In the genomic region with DNA sequence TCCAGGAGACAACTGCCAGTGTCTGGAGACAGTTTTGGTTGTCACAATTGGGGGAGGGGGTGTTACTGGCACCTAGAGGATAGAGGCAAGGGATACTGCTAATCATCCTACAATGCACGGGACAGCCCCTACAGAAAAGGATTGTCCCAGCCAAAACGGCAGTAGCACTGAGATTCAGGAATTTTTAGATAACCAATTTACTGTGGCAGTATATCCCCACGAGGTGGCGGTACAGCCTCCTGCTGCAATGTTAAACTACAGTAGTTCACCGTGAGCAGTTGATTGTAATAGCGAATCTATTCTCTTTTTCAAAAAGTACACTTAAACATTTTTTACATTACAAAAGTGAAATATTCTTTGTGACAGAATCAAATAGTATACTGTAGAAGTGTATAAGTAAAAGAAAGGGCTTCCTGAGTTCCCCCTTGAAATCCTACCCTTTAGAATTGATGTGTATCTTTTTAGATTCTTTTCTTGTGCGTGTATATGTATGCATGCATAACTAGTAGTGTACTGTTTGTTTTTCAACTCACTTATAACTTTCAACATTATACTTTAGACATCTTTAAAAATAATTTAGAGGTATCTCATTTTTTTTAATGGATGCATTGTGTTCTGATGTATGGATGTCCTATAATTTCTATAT, we compare ENCODE assay signal across 8 cellular contexts. TPM values are rescaled to one million over a fixed set of nuclear protein-coding genes. Genes with fewer than 3 reads are reported as not detected.
DNase-seq lines count a peak whose midpoint lies in the region; TF ChIP-seq lines count a peak whose summit lies in the region.
"Not testable (repeated sequence)": the region's sequence is repeated elsewhere in the genome, so short reads cannot be mapped to it uniquely, and the experiment has no call there.

No MANE protein-coding gene starts in this region.

- not testable (repeated sequence) for H3K4me1 ChIP-seq in H9 (ENCODE audit: insufficient read depth, low read length); adrenal gland (replicated peaks in 1 of 2)

- H2AK5ac ChIP-seq in H9 (ENCODE audit: insufficient read length, low read length) = not testable (repeated sequence)

- H2BK20ac ChIP-seq in H9 (ENCODE audit: low read depth, low read length, poor library complexity, severe bottlenecking) = not testable (repeated sequence)

- DNase-seq in AG09319 (ENCODE audit: extremely low read depth, low read depth) = peak; percentile 8
- peak; percentile 61 for DNase-seq in H9
- DNase-seq in NCI-H460 (ENCODE audit: extremely low read depth, low read depth) = peak; percentile 50
- peak; percentile 59 for DNase-seq in WERI-Rb-1
- peak; percentile 62 to 91 (median 81) for DNase-seq in adrenal gland
- DNase-seq in fibroblast of the conjunctiva (ENCODE audit: low read depth) = peak; percentile 43
- DNase-seq in myocyte (ENCODE audit: low read depth) = peak; percentile 62
- DNase-seq in stimulated activated CD4-positive, alpha-beta T cell treated with anti-CD3 and anti-CD28 coated beads, TNF-alpha, amount 100 ng/mL, for 24 hours (ENCODE audit: low read depth in 3 of 3) = peak; percentile 42 to 48 (median 45)

- H3K23ac ChIP-seq in H9 (ENCODE audit: insufficient read length, low read depth, low read length) = not testable (repeated sequence)

- not testable (repeated sequence) for H3K4me2 ChIP-seq in H9 (ENCODE audit: insufficient read depth, insufficient read length, low read length)

- not testable (repeated sequence) for H3K56ac ChIP-seq in H9 (ENCODE audit: insufficient read length, low read depth, low read length)

- not testable (repeated sequence) for H4K8ac ChIP-seq in H9 (replicated peaks; ENCODE audit: insufficient read length, low read depth, low read length)

- H3K4me3 Mint-ChIP-seq in H9 = not testable (repeated sequence)

- not testable (repeated sequence) for H3K9me3 ChIP-seq in H9 (ENCODE audit: control insufficient read depth, low read depth, low read length); WERI-Rb-1 (ENCODE audit: severe bottlenecking); adrenal gland (replicated peaks in 1 of 3)

- not testable (repeated sequence) for H3K9me3 Mint-ChIP-seq in H9

- not testable (repeated sequence) for H3K4me1 Mint-ChIP-seq in H9

- not testable (repeated sequence) for H2BK5ac ChIP-seq in H9 (ENCODE audit: insufficient read length, low read length)

- H3K79me2 ChIP-seq in H9 (ENCODE audit: insufficient read depth, low read length) = not testable (repeated sequence)

- H2AFZ ChIP-seq in H9 (ENCODE audit: low read length) = not testable (repeated sequence)

- not testable (repeated sequence) for H2BK15ac ChIP-seq in H9 (ENCODE audit: low read depth, low read length)

- not testable (repeated sequence) for H3K36me3 ChIP-seq in WERI-Rb-1; adrenal gland (replicated peaks in 1 of 2)

- no CpG with 5 or more reads among the region's 7 CpGs for WGBS in H9 (ENCODE audit: extremely low coverage, insufficient read length, low lambda C conversion rate)
- 9 to 13% (median 12%) methylated on average over 6 to 7 of the region's 7 CpGs for WGBS in adrenal gland, 4 donors

- intact Hi-C loops in adrenal gland (cut with DNase I) = not testable (repeated sequence)

- not testable (repeated sequence) for H3K23me2 ChIP-seq in H9 (ENCODE audit: insufficient read length, low read depth, low read length, poor library complexity, severe bottlenecking)

- not testable (repeated sequence) for H4K91ac ChIP-seq in H9 (ENCODE audit: insufficient read length, low read depth, low read length)

- not testable (repeated sequence) for H3K18ac ChIP-seq in H9 (ENCODE audit: insufficient read length, low read depth, low read length)

- not testable (repeated sequence) for H2BK120ac ChIP-seq in H9 (ENCODE audit: low read depth, low read length, poor library complexity, severe bottlenecking)

- H3K27me3 Mint-ChIP-seq in H9 (ENCODE audit: low read depth) = not testable (repeated sequence)

- H4K20me1 ChIP-seq in H9 (ENCODE audit: control insufficient read depth, insufficient read depth, insufficient read length) = not testable (repeated sequence)

- not testable (repeated sequence) for H3K9ac ChIP-seq in H9 (ENCODE audit: extremely low read depth, insufficient read length, low read length)

- not testable (repeated sequence) for H2BK12ac ChIP-seq in H9 (ENCODE audit: insufficient read length, low read depth, low read length)

- H3K27me3 ChIP-seq in H9 (ENCODE audit: insufficient read depth, low read length); WERI-Rb-1 (ENCODE audit: insufficient read depth, low read depth, severe bottlenecking); adrenal gland: not testable (repeated sequence)

- not testable (repeated sequence) for H3K79me1 ChIP-seq in H9 (ENCODE audit: insufficient read depth, low read depth, low read length, poor library complexity, severe bottlenecking)

- not testable (repeated sequence) for H3K4ac ChIP-seq in H9 (ENCODE audit: low read depth, low read length)

- not testable (repeated sequence) for H3K4me3 ChIP-seq in WERI-Rb-1 (ENCODE audit: low read depth, low read length); adrenal gland

- TF ChIP-seq POLR2A in adrenal gland (IDR thresholded peaks at IDR 0.05) = not testable (repeated sequence)

- H4K5ac ChIP-seq in H9 (ENCODE audit: insufficient read length, low read depth, low read length) = not testable (repeated sequence)

- not testable (repeated sequence) for H3T11ph ChIP-seq in H9 (ENCODE audit: low read length)

- H3K27ac Mint-ChIP-seq in H9 = not testable (repeated sequence)

- peak; percentile 41 for TF ChIP-seq CTCF in AG09319 (IDR thresholded peaks at IDR 0.05; ENCODE audit: low read depth, low read length)
- TF ChIP-seq CTCF in H9 (conservative IDR thresholded peaks at IDR 0.05) = peak; percentile 72
- TF ChIP-seq CTCF in WERI-Rb-1 (IDR thresholded peaks at IDR 0.05; ENCODE audit: low read depth, low read length) = peak; percentile 36
- TF ChIP-seq CTCF in adrenal gland (IDR thresholded peaks at IDR 0.05) = peak; percentile 39 to 66 (median 47)

- H3K14ac ChIP-seq in H9 (ENCODE audit: insufficient read depth, low read length) = not testable (repeated sequence)

- H3K27ac ChIP-seq in H9 (ENCODE audit: insufficient read length, low read depth, low read length); WERI-Rb-1; adrenal gland: not testable (repeated sequence)

- not testable (repeated sequence) for H3K36me3 Mint-ChIP-seq in H9 (ENCODE audit: insufficient read depth in 1 of 3, low read depth in 3 of 3)

RNA-seq across cellular contexts. Expression of gene FOXO3B, which starts 30.4 kb away (rescaled TPM):
- 18.6 and 18.7 TPM in 2 replicates for total RNA-seq in H9 (2021)
- total RNA-seq in NCI-H460 (2014; rRNA removed; shearing (Covaris generic)) = 3.4 and 4.1 TPM in 2 replicates
- polyA plus RNA-seq in NCI-H460 (2014; cell fraction: nucleus; rRNA removed) = 1.7 and 3.5 TPM in 2 replicates
- 1 to 10 TPM in 7 of 8 donors, under 1 TPM in 1; 0.85 to 6.3 (median 4.0) TPM for total RNA-seq in adrenal gland
- 1 to 10 TPM in 1 of 3 donors, under 1 TPM in 2; 0.57 to 1.0 (median 0.97) TPM for polyA plus RNA-seq in adrenal gland
- 6.0 and 8.5 TPM in 2 replicates for total RNA-seq in myocyte
- polyA plus RNA-seq in myocyte (2012) = 2.7 TPM

RNA-seq across cellular contexts. Expression of gene FBXW10, which starts 31.4 kb away (rescaled TPM):
- not detected in 2 replicates for total RNA-seq in H9 (2021)
- 0.20 and 0.35 TPM in 2 replicates for total RNA-seq in NCI-H460 (2014; rRNA removed; shearing (Covaris generic))
- 0.11 TPM in 1 of 2 replicates, not detected in the other for polyA plus RNA-seq in NCI-H460 (2014; cell fraction: nucleus; rRNA removed)
- 1 to 10 TPM in 1 of 8 donors, under 1 TPM in 5, not detected in 2; 0.14 to 1.8 (median 0.64) TPM for total RNA-seq in adrenal gland
- 1 to 10 TPM; 1.2 to 3.0 (median 1.4) TPM for polyA plus RNA-seq in adrenal gland
- total RNA-seq in myocyte = 0.13 TPM in 1 of 2 replicates, not detected in the other
- polyA plus RNA-seq in myocyte (2012) = 0.10 TPM

Comparison
In these comparisons a context has a peak if more than half of its experiments do, and no peak if none do; other contexts are left out.
1. DNase-seq: peak in every context shown above with its lines; median percentile 81 in adrenal gland; 62 in myocyte; 61 in H9; 59 in WERI-Rb-1; 50 in NCI-H460; 45 in stimulated activated CD4-positive, alpha-beta T cell treated with anti-CD3 and anti-CD28 coated beads, TNF-alpha, amount 100 ng/mL, for 24 hours; 43 in fibroblast of the conjunctiva; 8 in AG09319.